ENCODE assay signal across 8 cellular contexts in the genomic region with DNA sequence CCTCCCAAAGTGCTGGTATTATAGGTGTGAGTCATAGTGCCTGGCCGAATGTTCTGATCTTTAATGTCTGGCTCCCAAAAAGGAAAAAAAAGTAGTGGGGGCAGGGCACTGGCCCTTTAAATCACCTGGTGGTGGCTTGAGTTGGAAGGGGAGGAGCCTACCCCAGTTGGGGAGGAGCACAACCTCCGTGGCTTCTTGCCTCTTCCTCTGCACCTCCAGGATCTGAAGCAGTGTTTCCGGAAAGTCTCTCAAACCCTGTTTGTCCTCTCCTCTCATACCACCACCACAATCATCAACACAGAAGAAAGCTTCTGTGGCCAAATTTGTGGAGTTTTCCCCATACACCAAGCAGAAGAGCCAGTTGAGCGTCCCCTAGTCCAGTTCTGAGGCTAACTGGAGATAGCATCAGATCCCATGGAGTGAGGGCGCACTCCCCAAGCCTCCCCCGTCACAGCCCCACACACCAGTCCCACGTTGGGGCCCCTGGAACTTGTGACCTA. TPM values are rescaled to one million over a fixed set of nuclear protein-coding genes. Genes with fewer than 3 reads are reported as not detected.
DNase-seq lines count a peak whose midpoint lies in the region; ATAC-seq, FAIRE-seq and TF ChIP-seq lines count a peak whose summit lies in the region.

No MANE protein-coding gene starts in this region.

- intact Hi-C loops in mucosa of descending colon (cut with DNase I, micrococcal nuclease) (no loop called here), prostate gland (cut with DNase I) (no loop called here)

- in situ Hi-C loops in ACHN (cut with HindIII; ENCODE audit: low pct_ligation_motif_present, low pct_unique_long_range_greater_than_20kb, low sequenced_read_pairs): no loop called here

- 57% methylated on average over 7 of the region's 7 CpGs for WGBS in prostate gland

- TF ChIP-seq POLR2A in prostate gland (IDR thresholded peaks at IDR 0.05): no peak

- H3K9me3 ChIP-seq in mucosa of descending colon: no peaks in the 10 kb centered on the region
- H3K9me3 ChIP-seq in prostate gland: no peaks in the 10 kb centered on the region

- H3K36me3 ChIP-seq in mucosa of descending colon (ENCODE audit: low read depth): no peaks in the 10 kb centered on the region
- no peaks in the 10 kb centered on the region for H3K36me3 ChIP-seq in prostate gland

- no peaks in the 10 kb centered on the region for H3K27me3 ChIP-seq in prostate gland (replicated peaks; ENCODE audit: insufficient read depth)

- peak; percentile 99 for ATAC-seq in mucosa of descending colon

- DNase-seq in ACHN (peak; percentile 8), NCI-H146 treated with DMSO at 0.1 percent for 48 hours (lab: John Stamatoyannopoulos, UW; ENCODE audit: unreplicated experiment) (peak; percentile 10), mucosa of descending colon (peak in 2 of 3 donors; percentile 65 to 76), occipital lobe (lab: John Stamatoyannopoulos, UW) (no peak), prostate gland (ENCODE audit: low spot score) (no peak), D721Med (ENCODE audit: insufficient read length, low spot score) (no peak), frontal cortex (ENCODE audit: low spot score in 2 of 2) (no peak)
- DNase-seq in activated effector memory CD4-positive, alpha-beta T cell treated with Interleukin-2 at 50 U/mL for 16 hours: peak; percentile 37

- FAIRE-seq in D721Med (lab: Jason Lieb, UNC) (no peak), frontal cortex (lab: Jason Lieb, UNC) (no peak)

- no peak overlapping the region for H3K27ac ChIP-seq in prostate gland

- H3K4me1 ChIP-seq in mucosa of descending colon (ENCODE audit: low read depth) (peaks cover 5% of the 10 kb centered on the region), prostate gland (replicated peaks) (no peaks in the 10 kb centered on the region)

- H3K4me3 ChIP-seq in mucosa of descending colon (no peak overlapping the region), prostate gland (no peak overlapping the region)

- TF ChIP-seq CTCF in mucosa of descending colon (IDR thresholded peaks at IDR 0.05): no peak
- no peak for TF ChIP-seq CTCF in prostate gland (IDR thresholded peaks at IDR 0.05)
- no peak for TF ChIP-seq CTCF in D721Med (IDR thresholded peaks at IDR 0.05; ENCODE audit: insufficient read depth, missing control alignments)

RNA-seq across cellular contexts. Expression of a gene that starts 24.3 kb away (rescaled TPM):
- 10 to 100 TPM; 29.4 to 31.3 (median 29.5) TPM for total RNA-seq in mucosa of descending colon
- total RNA-seq in occipital lobe: 13.1 TPM
- 10 to 100 TPM; 14.4 to 26.6 TPM for total RNA-seq in prostate gland
- 7.3 TPM for total RNA-seq in frontal cortex

RNA-seq across cellular contexts. Expression of a gene that starts 58.6 kb away (rescaled TPM):
- total RNA-seq in mucosa of descending colon (100 to 1,000 TPM in 1 of 3 donors, 10 to 100 TPM in 2; 75.6 to 100 (median 84.7) TPM), occipital lobe (5.9 TPM), prostate gland (10 to 100 TPM; 81.1 to 81.5 TPM), frontal cortex (3.7 TPM)

Comparison
In these comparisons a context has a peak if more than half of its experiments do, and no peak if none do; other contexts are left out.
1. DNase-seq: peak in ACHN (single experiment), NCI-H146 treated with DMSO at 0.1 percent for 48 hours (single experiment), activated effector memory CD4-positive, alpha-beta T cell treated with Interleukin-2 at 50 U/mL for 16 hours (single experiment) and mucosa of descending colon (2 of 3); none in occipital lobe (single experiment), prostate gland (single experiment), D721Med (single experiment) and frontal cortex (0 of 2).
2. RNA of a gene that starts 58.6 kb away (total RNA-seq): 75.6 to 100 TPM in mucosa of descending colon and 81.1 to 81.5 TPM in prostate gland; 5.9 TPM in occipital lobe (single experiment) and 3.7 TPM in frontal cortex (single experiment); every median in the first group is over 10 times any median in the second.